12 cellular contexts compared by ENCODE assay signal in genomic region chr14:99685061-99685995, GRCh38. TPM values are rescaled to one million over a fixed set of nuclear protein-coding genes. Genes with fewer than 3 reads are reported as not detected.
A peak's percentile ranks its signal among the peaks of the same experiment; 100 is the strongest.
DNase-seq lines count a peak whose midpoint lies in the region; ATAC-seq, FAIRE-seq and TF ChIP-seq lines count a peak whose summit lies in the region.
"Had no signal": no experiment of that assay in that cellular context is flagged by ENCODE, and none has a peak within 500 bp of the region (broad histone marks: within the 10 kb centered on the region; RNA-seq: fewer than 3 reads in every experiment).

No MANE protein-coding gene starts in this region.

- no peaks in the 10 kb centered on the region for H4K20me1 ChIP-seq in astrocyte (ENCODE audit: insufficient read depth, low read length)

- TF ChIP-seq CTCF in CD4-positive, alpha-beta T cell (IDR thresholded peaks at IDR 0.05): no peak
- TF ChIP-seq CTCF in astrocyte (IDR thresholded peaks at IDR 0.05; ENCODE audit: insufficient read depth, low read depth, low read length): no peak
- TF ChIP-seq CTCF in nephron (IDR thresholded peaks at IDR 0.05; ENCODE audit: unreplicated experiment in 3 of 3): no peak

- H3K4me1 ChIP-seq in astrocyte (ENCODE audit: insufficient read depth, low read length): peaks cover 5% of the 10 kb centered on the region

- H3K27me3 ChIP-seq in CD4-positive, alpha-beta T cell (ENCODE audit: control insufficient read depth, insufficient read depth, low read length): peaks cover 19% of the 10 kb centered on the region
- H3K27me3 ChIP-seq in astrocyte (ENCODE audit: insufficient read depth, low read length): peaks cover 5% of the 10 kb centered on the region

- H3K4me2 ChIP-seq in astrocyte (ENCODE audit: low read length): peak overlapping the region; percentile 91

- H3K4me1 Mint-ChIP-seq in CD4-positive, alpha-beta T cell (ENCODE audit: low read depth): peaks cover 12% of the 10 kb centered on the region
- H3K4me1 Mint-ChIP-seq in astrocyte (ENCODE audit: low read depth, unreplicated experiment) (no peaks in the 10 kb centered on the region), nephron (peaks cover 12% of the 10 kb centered on the region)

- H3K9me3 Mint-ChIP-seq in CD4-positive, alpha-beta T cell: no peaks in the 10 kb centered on the region
- peaks cover 3% of the 10 kb centered on the region for H3K9me3 Mint-ChIP-seq in astrocyte (ENCODE audit: unreplicated experiment)
- H3K9me3 Mint-ChIP-seq in nephron: no peaks in the 10 kb centered on the region

- H3K27me3 Mint-ChIP-seq in CD4-positive, alpha-beta T cell: peaks cover 31% of the 10 kb centered on the region
- H3K27me3 Mint-ChIP-seq in astrocyte (ENCODE audit: low read depth, unreplicated experiment) (peaks cover 55% of the 10 kb centered on the region), nephron (ENCODE audit: low read depth) (peaks cover 49% of the 10 kb centered on the region)

- no peaks in the 10 kb centered on the region for H3K36me3 Mint-ChIP-seq in CD4-positive, alpha-beta T cell (ENCODE audit: low read depth)
- H3K36me3 Mint-ChIP-seq in astrocyte (ENCODE audit: low read depth, unreplicated experiment) (no peaks in the 10 kb centered on the region), nephron (ENCODE audit: low read depth) (no peaks in the 10 kb centered on the region)

- no peak for DNase-seq in CD4-positive, alpha-beta T cell
- DNase-seq in D341Med (ENCODE audit: low spot score) (peak; percentile 31), astrocyte (ENCODE audit: low read depth) (no peak), GOT3 (lab: John Stamatoyannopoulos, UW) (no peak), Kasumi-1 (lab: John Stamatoyannopoulos, UW) (no peak)
- DNase-seq: hypothalamus, NCI-H1436, NCI-H526 treated with DMSO at 0.1 percent for 48 hours had no signal

- intact Hi-C loops in CD4-positive, alpha-beta T cell (cut with DNase I, micrococcal nuclease): loop anchor here in 1 of 2 experiments (5.0 to 10.0 kb wide), 2 partner anchors 168 to 529 kb away; no protein-coding TSS in a partner anchor

- POLR2A ChIA-PET in CD4-positive, alpha-beta T cell (lab: Charles Lee): interaction anchor here (2.3 kb wide), 1 partner anchor 81 kb away, joined by 23 read pairs; the partner anchor contains the start of gene CCDC85C

- no peak overlapping the region for H3K9ac ChIP-seq in astrocyte (ENCODE audit: low read length)

- FAIRE-seq in astrocyte (lab: Jason Lieb, UNC): no peak
- FAIRE-seq: D721Med had no signal

- no peaks in the 10 kb centered on the region for H3K36me3 ChIP-seq in astrocyte (ENCODE audit: insufficient read depth, low read length)
- H3K36me3 ChIP-seq: suprapubic skin had no signal

- no peak overlapping the region for H3K4me3 ChIP-seq in astrocyte (ENCODE audit: insufficient read depth, low read depth, low read length)

- peak overlapping the region; percentile 85 for H3K4me3 Mint-ChIP-seq in CD4-positive, alpha-beta T cell
- H3K4me3 Mint-ChIP-seq in astrocyte (ENCODE audit: unreplicated experiment) (peak overlapping the region; percentile 36), nephron (peak overlapping the region; percentile 79 to 84 (median 84))

- no peaks in the 10 kb centered on the region for H3K9me3 ChIP-seq in CD4-positive, alpha-beta T cell (ENCODE audit: control insufficient read depth, low read length)
- H3K9me3 ChIP-seq in astrocyte (ENCODE audit: insufficient read depth, low read depth, low read length): no peaks in the 10 kb centered on the region
- H3K9me3 ChIP-seq: suprapubic skin had no signal

- no peak overlapping the region for H3K27ac ChIP-seq in CD4-positive, alpha-beta T cell (ENCODE audit: low read depth, low read length)
- no peak overlapping the region for H3K27ac ChIP-seq in astrocyte (ENCODE audit: low read depth, low read length)
- H3K27ac ChIP-seq: suprapubic skin had no signal

- no peak overlapping the region for H3K27ac Mint-ChIP-seq in CD4-positive, alpha-beta T cell
- H3K27ac Mint-ChIP-seq in astrocyte (ENCODE audit: unreplicated experiment) (no peak overlapping the region), nephron (no peak overlapping the region)

- CTCF ChIA-PET in CD4-positive, alpha-beta T cell (lab: Charles Lee): no interaction called here

- no peaks in the 10 kb centered on the region for H3K79me2 ChIP-seq in astrocyte (ENCODE audit: insufficient read depth, low read length)

- no peak overlapping the region for H2AFZ ChIP-seq in astrocyte (ENCODE audit: low read depth, low read length)

- no peak for ATAC-seq in CD4-positive, alpha-beta T cell (ENCODE audit: poor library complexity)
- no peak for ATAC-seq in HG03469 (IDR thresholded peaks at IDR 0.05; ENCODE audit: unreplicated experiment)

RNA-seq across cellular contexts. Expression of gene CYP46A1, which starts 1.2 kb away (rescaled TPM):
- total RNA-seq in CD4-positive, alpha-beta T cell: under 1 TPM; 0.11 to 0.22 TPM
- total RNA-seq in astrocyte: 0.41 and 0.52 TPM in 2 replicates

RNA-seq across cellular contexts. Expression of gene HHIPL1, which starts 40.4 kb away (rescaled TPM):
- total RNA-seq in CD4-positive, alpha-beta T cell: not detected
- total RNA-seq in astrocyte: 0.86 and 1.1 TPM in 2 replicates
